In genomic region chr22:43136801-43137200, GRCh38 we compare ENCODE assay signal across 15 cellular contexts. TPM values are rescaled to one million over a fixed set of nuclear protein-coding genes. Genes with fewer than 3 reads are reported as not detected.
DNase-seq lines count a peak whose midpoint lies in the region; ATAC-seq and TF ChIP-seq lines count a peak whose summit lies in the region.
"Had no signal": no experiment of that assay in that cellular context is flagged by ENCODE, and none has a peak within 500 bp of the region (broad histone marks: within the 10 kb centered on the region; RNA-seq: fewer than 3 reads in every experiment).

No MANE protein-coding gene starts in this region.

- H3K27me3 ChIP-seq in BLaER1 = no peaks in the 10 kb centered on the region
- no peaks in the 10 kb centered on the region for H3K27me3 ChIP-seq in HL-60 (ENCODE audit: insufficient read depth, poor library complexity, severe bottlenecking)
- no peaks in the 10 kb centered on the region for H3K27me3 ChIP-seq in spleen (replicated peaks in 1 of 7)

- CTCF ChIA-PET in T-cell (lab: Charles Lee) = no interaction called here

- H3K9me3 ChIP-seq in BLaER1 (no peaks in the 10 kb centered on the region), spleen (no peaks in the 10 kb centered on the region)
- H3K9me3 ChIP-seq: A549 had no signal

- intact Hi-C loops in left ventricle myocardium superior (cut with micrococcal nuclease) = no loop called here
- intact Hi-C loops in spleen (cut with DNase I; ENCODE audit: low total_unique reads) = no loop called here

- peak overlapping the region; percentile 60 for H3K9ac ChIP-seq in BLaER1

- H3K4me2 ChIP-seq in BLaER1 = peak overlapping the region; percentile 64
- H3K4me2 ChIP-seq: A549 had no signal

- no peak overlapping the region for H3K4me3 Mint-ChIP-seq in T-cell

- H3K9me3 Mint-ChIP-seq in T-cell = no peaks in the 10 kb centered on the region

- ATAC-seq in left ventricle myocardium superior (peak; percentile 65), GM21447 (IDR thresholded peaks at IDR 0.05; ENCODE audit: unreplicated experiment) (no peak), T-cell (replicated peaks in 1 of 4) (no peak)

- H3K4me3 ChIP-seq in BLaER1 = no peak overlapping the region
- no peak overlapping the region for H3K4me3 ChIP-seq in HL-60 (replicated peaks; ENCODE audit: insufficient read depth, low read length)
- no peak overlapping the region for H3K4me3 ChIP-seq in spleen
- H3K4me3 ChIP-seq: A549 had no signal

- H3K4me1 Mint-ChIP-seq in T-cell = peaks cover 4 to 14% (median 13%) of the 10 kb centered on the region in 3 donors

- no peak overlapping the region for H3K27ac Mint-ChIP-seq in T-cell

- DNase-seq in HL-60 (ENCODE audit: low read depth in 1 of 2, low spot score in 1 of 2) = no peak
- DNase-seq in left ventricle myocardium superior = no peak
- no peak for DNase-seq in spleen
- no peak for DNase-seq in medulla oblongata (ENCODE audit: extremely low spot score)
- no peak for DNase-seq in T-cell
- no peak for DNase-seq in NCI-H1417 treated with DMSO at 0.1 percent for 48 hours (lab: John Stamatoyannopoulos, UW)
- DNase-seq: DMS153, NCI-H146, NCI-H2081, NCI-H510A, NCI-H774 had no signal

- no peaks in the 10 kb centered on the region for H3K27me3 Mint-ChIP-seq in T-cell

- H4K20me1 ChIP-seq in BLaER1 = no peaks in the 10 kb centered on the region

- H3K36me3 Mint-ChIP-seq in T-cell = peaks cover 40% of the 10 kb centered on the region

- H3K27ac ChIP-seq in BLaER1 (peak overlapping the region; percentile 66), HL-60 (replicated peaks) (peak overlapping the region; percentile 57), spleen (peak overlapping the region in 5 of 8 donors; percentile 33 to 63 (median 51))
- H3K27ac ChIP-seq: A549, C4-2B had no signal

- H3K4me1 ChIP-seq in BLaER1 (peaks cover 34% of the 10 kb centered on the region), spleen (peaks cover 0 to 37% (median 20%) of the 10 kb centered on the region in 6 donors)

- H3K36me3 ChIP-seq in BLaER1 (peaks cover 93% of the 10 kb centered on the region), spleen (peaks cover 0 to 93% (median 53%) of the 10 kb centered on the region in 6 donors)

- POLR2A ChIA-PET in T-cell (lab: Charles Lee) = no interaction called here

- TF ChIP-seq POLR2A in spleen (IDR thresholded peaks at IDR 0.05) = no peak

- 67 to 73% (median 70%) methylated on average over 7 to 10 of the region's 10 CpGs for WGBS in spleen, 5 donors

- no peak for TF ChIP-seq CTCF in HL-60 (IDR thresholded peaks at IDR 0.05; ENCODE audit: insufficient read depth, low read length)
- no peak for TF ChIP-seq CTCF in spleen (IDR thresholded peaks at IDR 0.05 in 8 of 11, conservative IDR thresholded peaks at IDR 0.05 in 3 of 11)

RNA-seq across cellular contexts. Expression of gene MCAT, which starts 6.4 kb away (rescaled TPM):
- total RNA-seq in left ventricle myocardium superior (13.4 TPM), spleen (10 to 100 TPM in 5 of 7 donors, 1 to 10 TPM in 2; 8.3 to 25.3 (median 11.3) TPM), T-cell (10 to 100 TPM in 3 of 5 donors, 1 to 10 TPM in 2; 6.5 to 13.3 (median 10.6) TPM)
- polyA plus RNA-seq in spleen = 10 to 100 TPM in 2 of 3 donors, 1 to 10 TPM in 1; 7.6 to 13.0 (median 11.7) TPM

RNA-seq across cellular contexts. Expression of gene TSPO, which starts 14.6 kb away (rescaled TPM):
- 119 TPM for total RNA-seq in left ventricle myocardium superior
- total RNA-seq in spleen = 100 to 1,000 TPM in 6 of 7 donors, 10 to 100 TPM in 1; 90.1 to 596 (median 199) TPM
- 100 to 1,000 TPM; 115 to 182 (median 122) TPM for polyA plus RNA-seq in spleen
- 100 to 1,000 TPM in 3 of 5 donors, 10 to 100 TPM in 2; 50.2 to 128 (median 101) TPM for total RNA-seq in T-cell

RNA-seq across cellular contexts. Expression of gene BIK, which starts 26.3 kb away (rescaled TPM):
- total RNA-seq in left ventricle myocardium superior (not detected), spleen (1 to 10 TPM; 1.1 to 6.8 (median 2.5) TPM), T-cell (1 to 10 TPM; 2.0 to 3.2 (median 2.7) TPM)
- 10 to 100 TPM in 1 of 3 donors, 1 to 10 TPM in 2; 2.0 to 14.2 (median 2.1) TPM for polyA plus RNA-seq in spleen

RNA-seq across cellular contexts. Expression of gene TTLL1, which starts 47.6 kb away (rescaled TPM):
- 6.2 TPM for total RNA-seq in left ventricle myocardium superior
- total RNA-seq in spleen = 1 to 10 TPM; 2.9 to 5.6 (median 3.7) TPM
- polyA plus RNA-seq in spleen = 1 to 10 TPM; 2.8 to 4.0 (median 3.5) TPM
- 1 to 10 TPM; 5.6 to 9.0 (median 6.9) TPM for total RNA-seq in T-cell

RNA-seq across cellular contexts. Expression of gene TTLL12, which starts 50.1 kb away (rescaled TPM):
- total RNA-seq in left ventricle myocardium superior (12.3 TPM), spleen (10 to 100 TPM; 16.6 to 21.6 (median 19.9) TPM), T-cell (10 to 100 TPM; 17.1 to 38.1 (median 33.8) TPM)
- 10 to 100 TPM in 2 of 3 donors, 1 to 10 TPM in 1; 8.7 to 19.3 (median 11.3) TPM for polyA plus RNA-seq in spleen
